Comparison of ENCODE assay signal across 11 cellular contexts in genomic region chr17:75906143-75906884, GRCh38.
DNase-seq lines count a peak whose midpoint lies in the region; ATAC-seq and TF ChIP-seq lines count a peak whose summit lies in the region.
"Had no signal": no experiment of that assay in that cellular context is flagged by ENCODE, and none has a peak within 500 bp of the region (broad histone marks: within the 10 kb centered on the region; RNA-seq: fewer than 3 reads in every experiment).

No MANE protein-coding gene starts in this region.

- H3K27me3 Mint-ChIP-seq in central memory CD8-positive, alpha-beta T cell: no peaks in the 10 kb centered on the region
- no peaks in the 10 kb centered on the region for H3K27me3 Mint-ChIP-seq in nephron (ENCODE audit: low read depth)

- H3K9me3 ChIP-seq in BLaER1 (no peaks in the 10 kb centered on the region), HEK293 (ENCODE audit: control insufficient read depth, insufficient read depth, low read depth, low read length) (no peaks in the 10 kb centered on the region)

- no peaks in the 10 kb centered on the region for H3K9me3 Mint-ChIP-seq in central memory CD8-positive, alpha-beta T cell
- H3K9me3 Mint-ChIP-seq in nephron: no peaks in the 10 kb centered on the region

- peaks cover 12% of the 10 kb centered on the region for H3K4me1 Mint-ChIP-seq in central memory CD8-positive, alpha-beta T cell
- H3K4me1 Mint-ChIP-seq in nephron: no peaks in the 10 kb centered on the region

- H3K36me3 Mint-ChIP-seq in central memory CD8-positive, alpha-beta T cell (ENCODE audit: insufficient read depth): peaks cover 13% of the 10 kb centered on the region
- H3K36me3 Mint-ChIP-seq in nephron (ENCODE audit: low read depth): peaks cover 3% of the 10 kb centered on the region

- H3K4me3 Mint-ChIP-seq in central memory CD8-positive, alpha-beta T cell: peak overlapping the region; percentile 32
- H3K4me3 Mint-ChIP-seq in nephron: peak overlapping the region; percentile 67 to 71 (median 69)

- no peaks in the 10 kb centered on the region; the same call in 1 of the 2 replicates for H4K20me1 ChIP-seq in BLaER1

- H3K4me3 ChIP-seq in BLaER1 (no peak overlapping the region), HEK293 (ENCODE audit: low read depth, low read length) (no peak overlapping the region)

- CTCF ChIA-PET in HEK293 (lab: Yijun Ruan, JAX): interaction anchor here (0.6 to 11.4 kb wide), 12 partner anchors 9 to 1554 kb away, joined by 3 to 224 read pairs (median 6); partner anchors contain the start of gene CDK3

- POLR2A ChIA-PET in HEK293 (lab: Yijun Ruan, JAX): interaction anchor here (0.7 kb wide), 1 partner anchor 95 kb away, joined by 6 read pairs; no protein-coding TSS in a partner anchor

- H3K36me3 ChIP-seq in BLaER1 (peaks cover 17% of the 10 kb centered on the region), HEK293 (ENCODE audit: control insufficient read depth in 2 of 2, insufficient read depth in 1 of 2, low read length in 2 of 2) (peaks cover 22 to 41% of the 10 kb centered on the region in 2 experiments)

- H3K4me1 ChIP-seq in BLaER1: peaks cover 60% of the 10 kb centered on the region
- peaks cover 8% of the 10 kb centered on the region for H3K4me1 ChIP-seq in HEK293 (ENCODE audit: control insufficient read depth, insufficient read depth, low read length)

- H3K27ac ChIP-seq in BLaER1: peak overlapping the region; percentile 88
- no peak overlapping the region for H3K27ac ChIP-seq in HEK293 (ENCODE audit: extremely low read depth, low read depth, low read length)

- peak overlapping the region; percentile 29 for H3K27ac Mint-ChIP-seq in central memory CD8-positive, alpha-beta T cell (ENCODE audit: low read depth)
- H3K27ac Mint-ChIP-seq in nephron: peak overlapping the region in 2 of 3 experiments; percentile 61 to 66

- TF ChIP-seq CTCF in HEK293 (tag by site-specific recombination; IDR thresholded peaks at IDR 0.05) (no peak), nephron (IDR thresholded peaks at IDR 0.05; ENCODE audit: unreplicated experiment in 3 of 3) (no peak)

- DNase-seq in central memory CD8-positive, alpha-beta T cell (ENCODE audit: low spot score in 2 of 2): no peak
- DNase-seq in COLO668 (lab: John Stamatoyannopoulos, UW; ENCODE audit: unreplicated experiment) (no peak), UCSD-AML1 (lab: John Stamatoyannopoulos, UW; ENCODE audit: unreplicated experiment) (no peak)
- DNase-seq: activated CD4-positive, alpha-beta T cell treated with anti-CD3 and anti-CD28 coated beads, Interleukin-2, amount 50 U/mL, for 1 hour; DMS 273 treated with DMSO at 0.1 percent for 48 hours; left colon had no signal

- peak overlapping the region; percentile 78 for H3K4me2 ChIP-seq in BLaER1

- H3K27me3 ChIP-seq in BLaER1: no peaks in the 10 kb centered on the region

- no peak for ATAC-seq in central memory CD8-positive, alpha-beta T cell (replicated peaks; ENCODE audit: extremely low read depth, poor library complexity, severe bottlenecking)
- no peak for ATAC-seq in HG03342 (IDR thresholded peaks at IDR 0.05; ENCODE audit: unreplicated experiment)
- ATAC-seq in HG03139 (IDR thresholded peaks at IDR 0.05; ENCODE audit: unreplicated experiment): no peak
- ATAC-seq: left colon had no signal

- H3K9ac ChIP-seq in BLaER1: no peak overlapping the region; the same call in 1 of the 2 replicates

TF ChIP-seq in HEK293, 187 proteins besides CTCF, POLR2A, EP300 and RAD21:
- TF ChIP-seq ZNF292 (tag by site-specific recombination; IDR thresholded peaks at IDR 0.05; ENCODE audit: borderline replicate concordance, low read depth) (no peak), ZNF530 (tag by site-specific recombination; IDR thresholded peaks at IDR 0.05; ENCODE audit: low read depth) (no peak), ZNF623 (tag by site-specific recombination; IDR thresholded peaks at IDR 0.05) (peak; percentile 95), PRDM1 (tag by site-specific recombination; IDR thresholded peaks at IDR 0.05) (no peak), ZNF768 (tag by site-specific recombination; IDR thresholded peaks at IDR 0.05) (no peak), ZNF600 (tag by site-specific recombination; IDR thresholded peaks at IDR 0.05) (peak; percentile 94)
